ENCODE assay signal across 8 cellular contexts in the genomic region with DNA sequence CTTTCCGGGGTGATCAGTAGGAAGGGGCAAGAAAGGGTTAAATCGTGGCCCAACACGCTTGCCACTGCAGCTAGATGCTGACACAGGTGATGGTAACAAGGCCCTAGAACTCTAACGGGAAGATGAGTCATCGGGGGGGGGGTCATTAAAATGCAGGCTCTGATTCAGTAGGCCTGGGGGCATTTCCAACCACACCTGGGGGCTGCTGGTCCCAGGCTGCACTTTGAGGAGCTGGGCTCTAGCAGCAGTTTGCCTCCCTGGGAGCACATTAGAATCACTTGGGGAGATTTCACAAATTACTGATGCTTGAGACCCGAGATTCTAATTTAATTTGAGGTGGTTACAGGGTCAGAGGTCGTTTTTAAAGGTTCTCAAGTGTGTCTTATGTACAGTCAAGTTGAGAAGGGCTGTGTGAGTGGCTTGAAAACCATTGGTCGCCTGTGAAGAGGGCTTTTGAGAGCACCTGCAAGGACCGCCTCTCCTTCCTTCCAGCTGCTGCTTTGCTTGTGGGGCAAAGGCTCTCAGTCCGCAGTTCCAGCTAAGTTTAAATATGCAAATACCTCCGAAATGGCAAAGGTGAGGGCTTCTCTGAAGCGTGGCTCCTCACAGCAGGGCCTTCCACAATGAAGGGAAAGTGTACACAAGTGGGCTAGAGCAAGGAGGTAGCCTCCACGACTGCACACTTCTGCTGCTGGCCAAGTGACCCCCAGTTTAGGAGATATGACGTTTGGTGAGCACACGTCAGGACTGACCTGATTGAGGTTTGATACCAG.
A peak's percentile ranks its signal among the peaks of the same experiment; 100 is the strongest.
DNase-seq lines count a peak whose midpoint lies in the region; ATAC-seq and TF ChIP-seq lines count a peak whose summit lies in the region.

No MANE protein-coding gene starts in this region.

- no peak overlapping the region for H3K4me3 ChIP-seq in HCT116 (replicated peaks in 1 of 2; ENCODE audit: low read depth in 1 of 2, low read length in 2 of 2)
- H3K4me3 ChIP-seq in Karpas-422 (ENCODE audit: low read length) = peak overlapping the region; percentile 65

- H3K4me3 Mint-ChIP-seq in activated T-cell treated with anti-CD3 and anti-CD28 coated beads, Interleukin-2, amount 50 U/mL, for 24 hours = no peak overlapping the region

- H3K9ac ChIP-seq in HCT116 (ENCODE audit: low read length) = no peak overlapping the region
- peak overlapping the region; percentile 87 for H3K9ac ChIP-seq in Karpas-422 (ENCODE audit: low read length)

- BruUV-seq in HCT116 (replicated peaks; lab: Mats Ljungman, UMichigan) = no TSS peak

- TF ChIP-seq CTCF in HCT116 (IDR thresholded peaks at IDR 0.05 in 2 of 3, conservative IDR thresholded peaks at IDR 0.05 in 1 of 3; ENCODE audit: borderline replicate concordance in 1 of 3, insufficient read depth in 1 of 3, low read depth in 2 of 3, low read length in 2 of 3) = no peak

- H3K4me2 ChIP-seq in HCT116 (ENCODE audit: low read length) = no peak overlapping the region
- peak overlapping the region; percentile 92 for H3K4me2 ChIP-seq in Karpas-422 (ENCODE audit: low read depth, low read length, poor library complexity, severe bottlenecking)

- H3K9me3 ChIP-seq in HCT116 (ENCODE audit: control insufficient read depth in 1 of 2, insufficient read depth in 1 of 2, low read depth in 1 of 2, low read length in 2 of 2) = no peaks in the 10 kb centered on the region
- H3K9me3 ChIP-seq in Karpas-422 (ENCODE audit: low read length) = no peaks in the 10 kb centered on the region

- intact Hi-C loops in HCT116 (cut with micrococcal nuclease) = no loop called here

- no peaks in the 10 kb centered on the region for H3K9me3 Mint-ChIP-seq in activated T-cell treated with anti-CD3 and anti-CD28 coated beads, Interleukin-2, amount 50 U/mL, for 24 hours

- RAD21 ChIA-PET in HCT116 (lab: Charles Lee; ENCODE audit: low non-redundant PET in 1 of 2, low total read pairs in 2 of 2, uncharacterized antibody in 2 of 2, unreplicated experiment in 2 of 2) = no interaction called here

- H4K20me1 ChIP-seq in HCT116 (ENCODE audit: insufficient read depth) = no peaks in the 10 kb centered on the region
- H4K20me1 ChIP-seq in Karpas-422 (ENCODE audit: insufficient read depth, low read depth, low read length) = no peaks in the 10 kb centered on the region

- H3K27ac Mint-ChIP-seq in activated T-cell treated with anti-CD3 and anti-CD28 coated beads, Interleukin-2, amount 50 U/mL, for 24 hours = no peak overlapping the region

- DNase-seq in HCT116 (ENCODE audit: low read depth, low spot score) (no peak), Karpas-422 (peak; percentile 98), left kidney (ENCODE audit: low read depth, low spot score) (peak; percentile 27), NCI-H82 treated with DMSO at 0.1 percent for 48 hours (lab: John Stamatoyannopoulos, UW; ENCODE audit: unreplicated experiment) (no peak), NCI-H774 (lab: John Stamatoyannopoulos, UW) (no peak), NCI-H2171 (lab: John Stamatoyannopoulos, UW) (no peak)
- DNase-seq in activated T-cell treated with anti-CD3 and anti-CD28 coated beads, Interleukin-2, amount 50 U/mL, for 24 hours = no peak

- no peaks in the 10 kb centered on the region for H3K36me3 ChIP-seq in HCT116 (ENCODE audit: control insufficient read depth in 1 of 2, insufficient read depth in 2 of 2, low read length in 2 of 2)
- H3K36me3 ChIP-seq in Karpas-422 (ENCODE audit: insufficient read depth, low read length) = no peaks in the 10 kb centered on the region

- CTCF ChIA-PET in HCT116 (lab: Charles Lee) = interaction anchor here (1.0 to 1.5 kb wide), 3 partner anchors 15 to 218 kb away, joined by 3 to 4 read pairs (median 3); no protein-coding TSS in a partner anchor

- ATAC-seq in GM18858 (IDR thresholded peaks at IDR 0.05; ENCODE audit: unreplicated experiment) = peak; percentile 78
- 0 out of 2 replicates have a peak, but pooled peaks have one; percentile 9 for ATAC-seq in HCT116

- no peak for TF ChIP-seq POLR2A in HCT116 (IDR thresholded peaks at IDR 0.05; ENCODE audit: borderline replicate concordance, extremely low read depth, insufficient read depth, insufficient read length)

- POLR2A ChIA-PET in HCT116 (lab: Charles Lee) = no interaction called here

- H2AFZ ChIP-seq in HCT116 (ENCODE audit: low read depth, low read length, poor library complexity, severe bottlenecking) = no peak overlapping the region
- H2AFZ ChIP-seq in Karpas-422 (ENCODE audit: low read length) = no peak overlapping the region

- no peaks in the 10 kb centered on the region for H3K36me3 Mint-ChIP-seq in activated T-cell treated with anti-CD3 and anti-CD28 coated beads, Interleukin-2, amount 50 U/mL, for 24 hours (ENCODE audit: low read depth)

- peaks cover 3% of the 10 kb centered on the region for H3K27me3 Mint-ChIP-seq in activated T-cell treated with anti-CD3 and anti-CD28 coated beads, Interleukin-2, amount 50 U/mL, for 24 hours

- H3K79me2 ChIP-seq in HCT116 (ENCODE audit: insufficient read depth, low read length) (no peaks in the 10 kb centered on the region), Karpas-422 (ENCODE audit: low read length) (0 out of 2 replicates have a peak, but pooled peaks cover 6% of the 10 kb centered on the region)

- H3K27ac ChIP-seq in HCT116 (ENCODE audit: low read depth, low read length) = no peak overlapping the region
- peak overlapping the region; percentile 99 for H3K27ac ChIP-seq in Karpas-422 (ENCODE audit: low read length)

- peaks cover 0 to 10% of the 10 kb centered on the region in 2 experiments; a peak in 1 of 4 replicates for H3K4me1 ChIP-seq in HCT116 (ENCODE audit: control insufficient read depth in 1 of 2, insufficient read depth in 2 of 2, low read length in 2 of 2)
- peaks cover 76% of the 10 kb centered on the region for H3K4me1 ChIP-seq in Karpas-422 (ENCODE audit: low read length)

- H3K4me1 Mint-ChIP-seq in activated T-cell treated with anti-CD3 and anti-CD28 coated beads, Interleukin-2, amount 50 U/mL, for 24 hours (ENCODE audit: low read depth) = no peaks in the 10 kb centered on the region

- no peak for TF ChIP-seq RAD21 in HCT116 (IDR thresholded peaks at IDR 0.05; ENCODE audit: low read depth)

- no peaks in the 10 kb centered on the region for H3K27me3 ChIP-seq in HCT116 (ENCODE audit: insufficient read depth, low read length)
- H3K27me3 ChIP-seq in Karpas-422 (ENCODE audit: low read length) = no peaks in the 10 kb centered on the region

- H3K9me2 ChIP-seq in HCT116 (ENCODE audit: insufficient read depth) = no peaks in the 10 kb centered on the region
- no peaks in the 10 kb centered on the region for H3K9me2 ChIP-seq in Karpas-422 (replicated peaks; ENCODE audit: insufficient read depth, low read length)

TF ChIP-seq in HCT116, 20 proteins besides CTCF, POLR2A, EP300 and RAD21:
- TF ChIP-seq SRF (IDR thresholded peaks at IDR 0.05; ENCODE audit: low read depth) = no peak
- TF ChIP-seq ZFX (IDR thresholded peaks at IDR 0.05) = no peak
- no peak for TF ChIP-seq EZH2phosphoT487 (IDR thresholded peaks at IDR 0.05; ENCODE audit: borderline replicate concordance)
- TF ChIP-seq SP1 (IDR thresholded peaks at IDR 0.05; ENCODE audit: low read depth) = no peak
- TF ChIP-seq REST (IDR thresholded peaks at IDR 0.05; ENCODE audit: low read depth) = no peak
- TF ChIP-seq ZNF274 (IDR thresholded peaks at IDR 0.05; ENCODE audit: low read depth, low read length) = no peak
- TF ChIP-seq ELF1 (IDR thresholded peaks at IDR 0.05; ENCODE audit: borderline replicate concordance, low read depth) = no peak
- TF ChIP-seq TCF7L2 (IDR thresholded peaks at IDR 0.05; ENCODE audit: borderline replicate concordance, extremely low read depth, insufficient read depth, insufficient read length) = no peak
- TF ChIP-seq SIN3A (IDR thresholded peaks at IDR 0.05; ENCODE audit: low read depth) = no peak
- no peak for TF ChIP-seq YY1 (IDR thresholded peaks at IDR 0.05; ENCODE audit: extremely low read depth, insufficient replicate concordance, low read depth, low read length)
- TF ChIP-seq CBX3 (IDR thresholded peaks at IDR 0.05; ENCODE audit: low read depth) = no peak
- TF ChIP-seq CEBPB (IDR thresholded peaks at IDR 0.05; ENCODE audit: low read depth) = no peak
- no peak for TF ChIP-seq EZH2 (IDR thresholded peaks at IDR 0.05)
- no peak for TF ChIP-seq JUND (IDR thresholded peaks at IDR 0.05)
- TF ChIP-seq, protein P1, sequence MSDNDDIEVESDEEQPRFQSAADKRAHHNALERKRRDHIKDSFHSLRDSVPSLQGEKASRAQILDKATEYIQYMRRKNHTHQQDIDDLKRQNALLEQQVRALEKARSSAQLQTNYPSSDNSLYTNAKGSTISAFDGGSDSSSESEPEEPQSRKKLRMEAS (IDR thresholded peaks at IDR 0.05) = no peak
- TF ChIP-seq ATF3 (IDR thresholded peaks at IDR 0.05) = no peak
- TF ChIP-seq FOSL1 (IDR thresholded peaks at IDR 0.05; ENCODE audit: low read depth) = no peak
- TF ChIP-seq EGR1 (IDR thresholded peaks at IDR 0.05; ENCODE audit: low read depth) = no peak

Comparison
In these comparisons a context has a peak if more than half of its experiments do, and no peak if none do; other contexts are left out.
1. DNase-seq: peak in Karpas-422 (single experiment) and left kidney (single experiment); none in HCT116 (single experiment), NCI-H82 treated with DMSO at 0.1 percent for 48 hours (single experiment), NCI-H774 (single experiment), NCI-H2171 (single experiment) and activated T-cell treated with anti-CD3 and anti-CD28 coated beads, Interleukin-2, amount 50 U/mL, for 24 hours (single experiment).